ENCODE assay signal across 20 cellular contexts in the genomic region with DNA sequence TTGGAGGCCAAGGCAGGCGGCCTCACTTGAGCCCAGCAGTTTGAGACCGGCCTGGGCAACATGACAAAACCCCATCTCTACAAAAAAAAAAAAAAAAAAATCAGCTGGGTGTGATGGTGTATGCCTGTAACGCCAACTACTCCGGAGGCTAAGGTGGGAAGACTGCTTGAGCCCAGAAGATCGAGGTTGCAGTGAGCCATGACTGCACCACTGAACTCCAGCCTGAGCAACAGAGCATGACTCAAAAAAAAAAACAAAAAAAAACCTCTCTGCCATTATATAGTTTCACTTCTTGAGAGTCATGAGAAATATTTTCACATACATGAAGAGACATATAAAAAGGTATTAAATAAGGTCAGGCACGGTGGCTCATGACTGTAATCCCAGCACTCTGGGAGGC. TPM values are rescaled to one million over a fixed set of nuclear protein-coding genes. Genes with fewer than 3 reads are reported as not detected.
DNase-seq lines count a peak whose midpoint lies in the region; ATAC-seq and TF ChIP-seq lines count a peak whose summit lies in the region.
"Had no signal": no experiment of that assay in that cellular context is flagged by ENCODE, and none has a peak within 500 bp of the region (broad histone marks: within the 10 kb centered on the region; RNA-seq: fewer than 3 reads in every experiment).

No MANE protein-coding gene starts in this region.

- peak overlapping the region; percentile 24; the same call in 1 of the 2 replicates for H3K4me2 ChIP-seq in DOHH2 (ENCODE audit: low read length)
- H3K4me2 ChIP-seq in OCI-LY1 (ENCODE audit: low read length): no peak overlapping the region
- H3K4me2 ChIP-seq in trophoblast cell (ENCODE audit: low read length): no peak overlapping the region
- H3K4me2 ChIP-seq: KMS-11 had no signal

- H2AFZ ChIP-seq in OCI-LY1 (ENCODE audit: low read length): 0 out of 2 replicates have a peak overlapping the region, but pooled peaks have one; percentile 40
- H2AFZ ChIP-seq in trophoblast cell (ENCODE audit: insufficient read depth, low read length, poor library complexity): no peak overlapping the region

- H3K9ac ChIP-seq in OCI-LY1 (ENCODE audit: low read length): no peak overlapping the region
- H3K9ac ChIP-seq in trophoblast cell (ENCODE audit: low read length): no peak overlapping the region
- H3K9ac ChIP-seq: KMS-11 had no signal

- WGBS in trophoblast cell (ENCODE audit: extremely low coverage, insufficient coverage, insufficient read length): no CpG with 5 or more reads among the region's 6 CpGs

- H3K79me2 ChIP-seq in DOHH2 (ENCODE audit: control insufficient read depth, low read length) (no peaks in the 10 kb centered on the region), OCI-LY1 (ENCODE audit: insufficient read depth, low read length) (no peaks in the 10 kb centered on the region), trophoblast cell (ENCODE audit: control insufficient read depth, insufficient read depth, low read length, poor library complexity) (no peaks in the 10 kb centered on the region)

- H3K4me3 Mint-ChIP-seq in Caco-2 (ENCODE audit: unreplicated experiment): no peak overlapping the region
- H3K4me3 Mint-ChIP-seq: activated naive CD4-positive, alpha-beta T cell treated with anti-CD3 and anti-CD28 coated beads, Interleukin-2, amount 50 U/mL, for 24 hours had no signal

- H2BK12ac ChIP-seq in trophoblast cell (ENCODE audit: low read length): no peak overlapping the region

- H3K36me3 ChIP-seq in DOHH2 (ENCODE audit: control insufficient read depth, low read length) (no peaks in the 10 kb centered on the region), OCI-LY1 (ENCODE audit: insufficient read depth, low read length) (no peaks in the 10 kb centered on the region), Caco-2 (ENCODE audit: control insufficient read depth, insufficient read depth, low read length) (no peaks in the 10 kb centered on the region), trophoblast cell (ENCODE audit: control insufficient read depth in 1 of 2, insufficient read depth in 2 of 2, low read length in 2 of 2) (no peaks in the 10 kb centered on the region)

- no TSS peak for BruUV-seq in Caco-2 (replicated peaks; lab: Mats Ljungman, UMichigan)

- H4K20me1 ChIP-seq in DOHH2 (ENCODE audit: control insufficient read depth, insufficient read depth, low read depth, low read length) (no peaks in the 10 kb centered on the region), OCI-LY1 (ENCODE audit: insufficient read depth, low read length) (no peaks in the 10 kb centered on the region)

- no peak for TF ChIP-seq CTCF in DOHH2 (IDR thresholded peaks at IDR 0.05; ENCODE audit: low read depth, low read length, poor library complexity, severe bottlenecking)
- TF ChIP-seq CTCF in OCI-LY1 (IDR thresholded peaks at IDR 0.05; ENCODE audit: low read length): no peak
- TF ChIP-seq CTCF in Caco-2 (IDR thresholded peaks at IDR 0.05; ENCODE audit: insufficient read depth in 1 of 2, low read depth in 1 of 2, low read length in 1 of 2, severe bottlenecking in 1 of 2, unreplicated experiment in 1 of 2): no peak

- H3K4ac ChIP-seq in trophoblast cell (ENCODE audit: low read depth, low read length): no peak overlapping the region

- no peak overlapping the region for H4K91ac ChIP-seq in trophoblast cell (ENCODE audit: low read depth, low read length)

- H3K27me3 Mint-ChIP-seq in Caco-2 (ENCODE audit: insufficient read depth, unreplicated experiment): no peaks in the 10 kb centered on the region
- H3K27me3 Mint-ChIP-seq: activated naive CD4-positive, alpha-beta T cell treated with anti-CD3 and anti-CD28 coated beads, Interleukin-2, amount 50 U/mL, for 24 hours had no signal

- CTCF ChIA-PET in Caco-2 (lab: Charles Lee): interaction anchor here (0.6 kb wide), 1 partner anchor 140 kb away, joined by 4 read pairs; no protein-coding TSS in a partner anchor

- ATAC-seq in GM21360 (IDR thresholded peaks at IDR 0.05; ENCODE audit: unreplicated experiment) (peak; percentile 78), HG02884 (IDR thresholded peaks at IDR 0.05; ENCODE audit: unreplicated experiment) (peak; percentile 84), GM19463 (IDR thresholded peaks at IDR 0.05; ENCODE audit: unreplicated experiment) (no peak)

- H3K36me3 Mint-ChIP-seq in Caco-2 (ENCODE audit: insufficient read depth, unreplicated experiment): no peaks in the 10 kb centered on the region
- H3K36me3 Mint-ChIP-seq: activated naive CD4-positive, alpha-beta T cell treated with anti-CD3 and anti-CD28 coated beads, Interleukin-2, amount 50 U/mL, for 24 hours had no signal

- H3K4me1 Mint-ChIP-seq in Caco-2 (ENCODE audit: low read depth, unreplicated experiment): peaks cover 7% of the 10 kb centered on the region
- H3K4me1 Mint-ChIP-seq: activated naive CD4-positive, alpha-beta T cell treated with anti-CD3 and anti-CD28 coated beads, Interleukin-2, amount 50 U/mL, for 24 hours had no signal

- H3F3A ChIP-seq in DOHH2 (ENCODE audit: control insufficient read depth, insufficient read depth) (peaks cover 4% of the 10 kb centered on the region; the same call in 1 of the 2 replicates), OCI-LY1 (ENCODE audit: insufficient read depth, low read length) (no peaks in the 10 kb centered on the region)

- DNase-seq in Caco-2 (no peak), trophoblast cell (no peak), nucleus accumbens (lab: John Stamatoyannopoulos, UW) (no peak)
- DNase-seq: activated CD4-positive, alpha-beta T cell treated with anti-CD3 and anti-CD28 coated beads, Interleukin-2, amount 50 U/mL, for 4 hours; activated T-cell treated with anti-CD3 and anti-CD28 coated beads, Interleukin-2, amount 50 U/mL, for 1 hour; dermis blood vessel endothelial cell; H7; mesenchymal stem cell; NCI-H2171 treated with DMSO at 0.1 percent for 48 hours; NCI-H82; RPMI8226 had no signal

- no peak overlapping the region for H2BK5ac ChIP-seq in trophoblast cell (ENCODE audit: low read depth, low read length, poor library complexity)

- no peak overlapping the region for H4K8ac ChIP-seq in trophoblast cell (ENCODE audit: low read depth, low read length)

- H3K18ac ChIP-seq in trophoblast cell (ENCODE audit: low read length): no peak overlapping the region

- no peaks in the 10 kb centered on the region for H3K79me1 ChIP-seq in trophoblast cell (ENCODE audit: low read length)

- H3K27ac ChIP-seq in DOHH2 (ENCODE audit: low read depth, low read length): no peak overlapping the region
- no peak overlapping the region for H3K27ac ChIP-seq in OCI-LY1 (ENCODE audit: low read depth, low read length, poor library complexity, severe bottlenecking)
- no peak overlapping the region for H3K27ac ChIP-seq in trophoblast cell (ENCODE audit: low read depth, low read length)
- H3K27ac ChIP-seq: KMS-11 had no signal

- H3K14ac ChIP-seq in trophoblast cell (ENCODE audit: low read length): no peak overlapping the region

- H3K9me2 ChIP-seq in DOHH2 (replicated peaks; ENCODE audit: control insufficient read depth, low read length): no peaks in the 10 kb centered on the region
- no peaks in the 10 kb centered on the region for H3K9me2 ChIP-seq in OCI-LY1 (ENCODE audit: low read depth, low read length)

- H3K9me3 ChIP-seq in DOHH2 (ENCODE audit: control insufficient read depth, insufficient read depth, low read length) (no peaks in the 10 kb centered on the region), OCI-LY1 (ENCODE audit: low read length) (no peaks in the 10 kb centered on the region), Caco-2 (no peaks in the 10 kb centered on the region), trophoblast cell (ENCODE audit: insufficient read depth, low read depth, low read length) (no peaks in the 10 kb centered on the region)

- H3K27ac Mint-ChIP-seq in Caco-2 (ENCODE audit: unreplicated experiment): no peak overlapping the region
- H3K27ac Mint-ChIP-seq: activated naive CD4-positive, alpha-beta T cell treated with anti-CD3 and anti-CD28 coated beads, Interleukin-2, amount 50 U/mL, for 24 hours had no signal

- no peak overlapping the region for H4K12ac ChIP-seq in trophoblast cell (ENCODE audit: low read depth, low read length)

- no peak overlapping the region for H2BK120ac ChIP-seq in trophoblast cell (ENCODE audit: insufficient read depth, low read length, poor library complexity)

- no peak overlapping the region for H2AK5ac ChIP-seq in trophoblast cell (ENCODE audit: low read length)

- H3K27me3 ChIP-seq in DOHH2 (ENCODE audit: control insufficient read depth, low read length) (no peaks in the 10 kb centered on the region), OCI-LY1 (ENCODE audit: insufficient read depth, low read length) (no peaks in the 10 kb centered on the region), Caco-2 (replicated peaks; ENCODE audit: control insufficient read depth, insufficient read depth, low read length) (no peaks in the 10 kb centered on the region), trophoblast cell (ENCODE audit: insufficient read depth, low read length) (no peaks in the 10 kb centered on the region)

- peaks cover 29% of the 10 kb centered on the region for H3K4me1 ChIP-seq in DOHH2 (ENCODE audit: control insufficient read depth, low read length)
- peaks cover 8% of the 10 kb centered on the region for H3K4me1 ChIP-seq in OCI-LY1 (ENCODE audit: insufficient read depth, low read length, severe bottlenecking)
- no peaks in the 10 kb centered on the region for H3K4me1 ChIP-seq in Caco-2
- peaks cover 0 to 3% of the 10 kb centered on the region in 2 experiments for H3K4me1 ChIP-seq in trophoblast cell (ENCODE audit: control insufficient read depth in 1 of 2, insufficient read depth in 2 of 2, low read length in 2 of 2)

- H3K4me3 ChIP-seq in DOHH2 (ENCODE audit: low read length): no peak overlapping the region
- no peak overlapping the region for H3K4me3 ChIP-seq in OCI-LY1 (ENCODE audit: low read depth, low read length, poor library complexity, severe bottlenecking)
- H3K4me3 ChIP-seq in Caco-2 (ENCODE audit: low read depth, low read length): no peak overlapping the region
- H3K4me3 ChIP-seq in trophoblast cell (ENCODE audit: low read depth, low read length): no peak overlapping the region

- H3K9me3 Mint-ChIP-seq in Caco-2 (ENCODE audit: unreplicated experiment): no peaks in the 10 kb centered on the region
- H3K9me3 Mint-ChIP-seq: activated naive CD4-positive, alpha-beta T cell treated with anti-CD3 and anti-CD28 coated beads, Interleukin-2, amount 50 U/mL, for 24 hours had no signal

- intact Hi-C loops in Caco-2 (cut with micrococcal nuclease; ENCODE audit: unreplicated experiment): no loop called here

- H3K23ac ChIP-seq in trophoblast cell (ENCODE audit: low read length): no peak overlapping the region

- POLR2A ChIA-PET in Caco-2 (lab: Charles Lee): no interaction called here

RNA-seq across cellular contexts. Expression of gene CP, which starts 45.9 kb away (rescaled TPM):
- total RNA-seq in Caco-2 (2022): 5.0 and 6.8 TPM in 2 replicates
- polyA plus RNA-seq in trophoblast cell (2013): 1.7 and 1.8 TPM in 2 replicates
- total RNA-seq: epithelial cell of proximal tubule had no signal
- polyA plus RNA-seq: neural cell had no signal
